In the genomic region with DNA sequence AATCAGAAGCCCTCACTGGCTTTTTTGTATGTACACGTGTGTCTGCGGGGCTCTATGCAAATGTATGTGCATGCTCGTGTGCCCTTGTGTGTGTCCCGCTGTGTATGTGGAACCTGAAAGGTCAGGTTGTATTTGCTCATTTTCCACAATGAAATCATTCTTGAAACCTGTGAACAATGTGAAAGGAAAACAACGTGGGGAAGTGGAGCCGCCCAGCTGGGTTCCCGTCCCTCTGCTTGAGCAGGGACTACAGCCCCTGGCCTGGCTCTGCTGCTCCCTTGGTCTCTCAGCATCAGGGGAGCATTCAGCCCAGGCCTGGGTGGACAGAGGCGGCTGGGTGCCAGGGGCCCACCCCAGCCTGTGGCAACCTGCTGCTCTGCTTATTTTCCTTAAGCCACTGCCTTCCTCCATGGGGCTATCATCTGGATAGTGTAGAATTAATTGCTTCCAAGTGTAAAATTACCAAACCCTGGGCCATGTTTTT, we compare ENCODE assay signal across 8 cellular contexts. TPM values are rescaled to one million over a fixed set of nuclear protein-coding genes. Genes with fewer than 3 reads are reported as not detected.
DNase-seq lines count a peak whose midpoint lies in the region; ATAC-seq and TF ChIP-seq lines count a peak whose summit lies in the region.

No MANE protein-coding gene starts in this region.

- H3K36me3 Mint-ChIP-seq in GM23338 (ENCODE audit: low read depth), result no peaks in the 10 kb centered on the region
- H3K36me3 Mint-ChIP-seq in activated naive CD4-positive, alpha-beta T cell treated with anti-CD3 and anti-CD28 coated beads, Interleukin-2, amount 50 U/mL, for 24 hours, result no peaks in the 10 kb centered on the region
- no peaks in the 10 kb centered on the region for H3K36me3 Mint-ChIP-seq in naive thymus-derived CD4-positive, alpha-beta T cell

- H3K4me3 ChIP-seq in GM12864 (ENCODE audit: low read depth, low read length), result no peak overlapping the region
- no peak overlapping the region for H3K4me3 ChIP-seq in GM23338
- peak overlapping the region; percentile 10 for H3K4me3 ChIP-seq in naive thymus-derived CD4-positive, alpha-beta T cell (ENCODE audit: low read length)
- no peak overlapping the region for H3K4me3 ChIP-seq in WERI-Rb-1 (ENCODE audit: low read depth, low read length)

- H3K4me1 ChIP-seq in GM23338 (ENCODE audit: insufficient read depth), result peaks cover 22% of the 10 kb centered on the region
- peaks cover 29 to 42% of the 10 kb centered on the region in 2 donors for H3K4me1 ChIP-seq in naive thymus-derived CD4-positive, alpha-beta T cell (ENCODE audit: control insufficient read depth in 2 of 2, insufficient read depth in 2 of 2, low read length in 2 of 2)
- no peaks in the 10 kb centered on the region for H3K4me1 ChIP-seq in foreskin keratinocyte

- H3K27me3 ChIP-seq in GM23338 (ENCODE audit: insufficient read depth) (no peaks in the 10 kb centered on the region), foreskin keratinocyte (no peaks in the 10 kb centered on the region), WERI-Rb-1 (ENCODE audit: insufficient read depth, low read depth, severe bottlenecking) (no peaks in the 10 kb centered on the region)
- H3K27me3 ChIP-seq in naive thymus-derived CD4-positive, alpha-beta T cell (ENCODE audit: control insufficient read depth in 2 of 2, insufficient read depth in 2 of 2, low read length in 2 of 2), result no peaks in the 10 kb centered on the region

- no peaks in the 10 kb centered on the region for H3K79me2 ChIP-seq in GM23338 (replicated peaks; ENCODE audit: insufficient read depth)

- no peaks in the 10 kb centered on the region for H3K9me3 ChIP-seq in naive thymus-derived CD4-positive, alpha-beta T cell (ENCODE audit: control insufficient read depth in 2 of 3, low read length in 3 of 3)
- no peaks in the 10 kb centered on the region for H3K9me3 ChIP-seq in WERI-Rb-1 (ENCODE audit: severe bottlenecking)

- no peak overlapping the region; the same call in 1 of the 2 replicates for H2AFZ ChIP-seq in GM23338

- no peak overlapping the region for H3K4me3 Mint-ChIP-seq in GM23338
- H3K4me3 Mint-ChIP-seq in activated naive CD4-positive, alpha-beta T cell treated with anti-CD3 and anti-CD28 coated beads, Interleukin-2, amount 50 U/mL, for 24 hours, result peak overlapping the region; percentile 15
- peak overlapping the region in 5 of 10 donors; percentile 29 to 86 (median 61) for H3K4me3 Mint-ChIP-seq in naive thymus-derived CD4-positive, alpha-beta T cell

- H3K27ac Mint-ChIP-seq in GM23338, result no peak overlapping the region
- H3K27ac Mint-ChIP-seq in activated naive CD4-positive, alpha-beta T cell treated with anti-CD3 and anti-CD28 coated beads, Interleukin-2, amount 50 U/mL, for 24 hours, result peak overlapping the region; percentile 27
- peak overlapping the region; percentile 89 to 98 (median 94) for H3K27ac Mint-ChIP-seq in naive thymus-derived CD4-positive, alpha-beta T cell

- no peak overlapping the region for H3K4me2 ChIP-seq in GM23338

- no peak for TF ChIP-seq CTCF in GM12864 (IDR thresholded peaks at IDR 0.05; ENCODE audit: low read depth, low read length, missing control alignments)
- no peak for TF ChIP-seq CTCF in GM23338 (conservative IDR thresholded peaks at IDR 0.05; ENCODE audit: low read depth in 2 of 2)
- TF ChIP-seq CTCF in foreskin keratinocyte (conservative IDR thresholded peaks at IDR 0.05), result no peak
- no peak for TF ChIP-seq CTCF in WERI-Rb-1 (IDR thresholded peaks at IDR 0.05; ENCODE audit: low read depth, low read length)

- ATAC-seq in GM23338 (peak; percentile 10; the same call in 2 of the 3 replicates), foreskin keratinocyte (no peak)
- ATAC-seq in naive thymus-derived CD4-positive, alpha-beta T cell, result no peak

- H3K27me3 Mint-ChIP-seq in GM23338 (ENCODE audit: insufficient read depth, low read depth, poor library complexity), result peaks cover 23% of the 10 kb centered on the region
- H3K27me3 Mint-ChIP-seq in activated naive CD4-positive, alpha-beta T cell treated with anti-CD3 and anti-CD28 coated beads, Interleukin-2, amount 50 U/mL, for 24 hours, result no peaks in the 10 kb centered on the region
- H3K27me3 Mint-ChIP-seq in naive thymus-derived CD4-positive, alpha-beta T cell, result no peaks in the 10 kb centered on the region

- POLR2A ChIA-PET in naive thymus-derived CD4-positive, alpha-beta T cell (lab: Charles Lee), result interaction anchor here (0.8 to 5.6 kb wide), 10 partner anchors 8 to 105 kb away, joined by 3 to 36 read pairs (median 5); a partner anchor contains a TSS

- no peaks in the 10 kb centered on the region for H3K9me2 ChIP-seq in GM23338 (ENCODE audit: insufficient read depth)

- H3F3A ChIP-seq in GM23338 (replicated peaks; ENCODE audit: low read depth), result 0 out of 2 replicates have a peak, but pooled peaks cover 11% of the 10 kb centered on the region

- no peaks in the 10 kb centered on the region for H4K20me1 ChIP-seq in GM23338 (replicated peaks; ENCODE audit: insufficient read depth)

- H3K27ac ChIP-seq in GM23338 (ENCODE audit: low read depth) (no peak overlapping the region), foreskin keratinocyte (no peak overlapping the region), WERI-Rb-1 (no peak overlapping the region)
- peak overlapping the region; percentile 73 for H3K27ac ChIP-seq in naive thymus-derived CD4-positive, alpha-beta T cell (ENCODE audit: low read depth, low read length)

- intact Hi-C loops in naive thymus-derived CD4-positive, alpha-beta T cell (cut with micrococcal nuclease), result loop anchor here (1.0 to 2.0 kb wide), 4 partner anchors 13 to 53 kb away; a partner anchor contains a TSS

- no peaks in the 10 kb centered on the region for H3K9me3 Mint-ChIP-seq in GM23338
- H3K9me3 Mint-ChIP-seq in activated naive CD4-positive, alpha-beta T cell treated with anti-CD3 and anti-CD28 coated beads, Interleukin-2, amount 50 U/mL, for 24 hours, result no peaks in the 10 kb centered on the region
- H3K9me3 Mint-ChIP-seq in naive thymus-derived CD4-positive, alpha-beta T cell, result peaks cover 0 to 1% (median 0%) of the 10 kb centered on the region in 11 donors

- DNase-seq in GM12864 (ENCODE audit: low read depth) (peak; percentile 50), GM23338 (ENCODE audit: low spot score) (no peak), foreskin keratinocyte (no peak), GM03348 (ENCODE audit: low spot score) (no peak), WERI-Rb-1 (no peak)
- DNase-seq in naive thymus-derived CD4-positive, alpha-beta T cell, result peak in 1 of 9 donors; percentile 54
- no peak for DNase-seq in activated CD8-positive, alpha-beta memory T cell treated with anti-CD3 and anti-CD28 coated beads for 24 hours

- H3K36me3 ChIP-seq in GM23338 (ENCODE audit: insufficient read depth) (no peaks in the 10 kb centered on the region; the same call in 1 of the 2 replicates), WERI-Rb-1 (no peaks in the 10 kb centered on the region)
- H3K36me3 ChIP-seq in naive thymus-derived CD4-positive, alpha-beta T cell (ENCODE audit: control insufficient read depth in 2 of 3, insufficient read depth in 3 of 3, low read length in 3 of 3), result no peaks in the 10 kb centered on the region

- peaks cover 33% of the 10 kb centered on the region for H3K4me1 Mint-ChIP-seq in GM23338
- peaks cover 57% of the 10 kb centered on the region for H3K4me1 Mint-ChIP-seq in activated naive CD4-positive, alpha-beta T cell treated with anti-CD3 and anti-CD28 coated beads, Interleukin-2, amount 50 U/mL, for 24 hours
- H3K4me1 Mint-ChIP-seq in naive thymus-derived CD4-positive, alpha-beta T cell, result peaks cover 27 to 65% (median 58%) of the 10 kb centered on the region in 7 donors

- CTCF ChIA-PET in naive thymus-derived CD4-positive, alpha-beta T cell (lab: Charles Lee), result interaction anchor here (0.7 to 3.9 kb wide), 3 partner anchors 37 to 231 kb away, joined by 3 to 16 read pairs (median 5); no protein-coding TSS in a partner anchor

TF ChIP-seq in GM23338, 12 proteins besides CTCF, POLR2A, EP300 and RAD21 (continues in another document):
- TF ChIP-seq EZH2 (IDR thresholded peaks at IDR 0.05; ENCODE audit: low read depth, unreplicated experiment) (no peak), ZNF331 (CRISPR knock-in tag; IDR thresholded peaks at IDR 0.05; ENCODE audit: low read depth) (no peak), POLR2AphosphoS5 (IDR thresholded peaks at IDR 0.05; ENCODE audit: low read depth) (no peak), STAT1 (IDR thresholded peaks at IDR 0.05; ENCODE audit: unreplicated experiment) (no peak)

RNA-seq across cellular contexts. Expression of a gene that starts 3.0 kb away (rescaled TPM):
- 1.2 and 2.2 TPM in 2 replicates for total RNA-seq in GM23338 (2014; rRNA removed; shearing (Covaris generic))
- polyA plus RNA-seq in GM23338 (2016; fragmentation: Nextera tagmentation; extraction: Ambion mirVana), result 2.5 and 2.6 TPM in 2 replicates
- total RNA-seq in naive thymus-derived CD4-positive, alpha-beta T cell, result under 1 TPM in 3 of 5 experiments, not detected in 2; 0.37 to 0.73 (median 0.38) TPM
- under 1 TPM in 1 of 2 donors, not detected in 1; 0.19 TPM for polyA plus RNA-seq in naive thymus-derived CD4-positive, alpha-beta T cell
- total RNA-seq in foreskin keratinocyte, result not detected in 2 replicates
- polyA plus RNA-seq in foreskin keratinocyte, result not detected in 2 replicates

RNA-seq across cellular contexts. Expression of a gene that starts 11.3 kb away (rescaled TPM):
- total RNA-seq in GM23338 (2014; rRNA removed; shearing (Covaris generic)), result not detected in 2 replicates
- polyA plus RNA-seq in GM23338 (2016; fragmentation: Nextera tagmentation; extraction: Ambion mirVana), result not detected in 2 replicates
- total RNA-seq in naive thymus-derived CD4-positive, alpha-beta T cell, result under 1 TPM in 3 of 5 experiments, not detected in 2; 0.14 to 0.99 (median 0.27) TPM
- under 1 TPM; 0.09 to 0.64 TPM for polyA plus RNA-seq in naive thymus-derived CD4-positive, alpha-beta T cell
- total RNA-seq in foreskin keratinocyte, result not detected in 2 replicates
- not detected in 2 replicates for polyA plus RNA-seq in foreskin keratinocyte

RNA-seq across cellular contexts. Expression of a gene that starts 20.2 kb away (rescaled TPM):
- total RNA-seq in GM23338 (2014; rRNA removed; shearing (Covaris generic)), result 14.2 and 18.9 TPM in 2 replicates
- polyA plus RNA-seq in GM23338 (2016; fragmentation: Nextera tagmentation; extraction: Ambion mirVana) (13.4 and 15.1 TPM in 2 replicates), foreskin keratinocyte (7.6 and 10.1 TPM in 2 replicates)
- 1 to 10 TPM; 2.2 to 9.7 (median 4.9) TPM for total RNA-seq in naive thymus-derived CD4-positive, alpha-beta T cell
- 1 to 10 TPM; 3.8 to 6.8 TPM for polyA plus RNA-seq in naive thymus-derived CD4-positive, alpha-beta T cell
- 5.8 and 9.2 TPM in 2 replicates for total RNA-seq in foreskin keratinocyte

RNA-seq across cellular contexts. Expression of a gene that starts 23.1 kb away (rescaled TPM):
- total RNA-seq in GM23338 (2014; rRNA removed; shearing (Covaris generic)), result 0.39 TPM in 1 of 2 replicates, not detected in the other
- polyA plus RNA-seq in GM23338 (2016; fragmentation: Nextera tagmentation; extraction: Ambion mirVana) (0.30 and 0.66 TPM in 2 replicates), foreskin keratinocyte (32.6 and 33.2 TPM in 2 replicates)
- 100 to 1,000 TPM; 124 to 213 (median 130) TPM for total RNA-seq in naive thymus-derived CD4-positive, alpha-beta T cell
- 100 to 1,000 TPM in 1 of 2 donors, 10 to 100 TPM in 1; 84.6 to 150 TPM for polyA plus RNA-seq in naive thymus-derived CD4-positive, alpha-beta T cell
- 27.2 and 27.4 TPM in 2 replicates for total RNA-seq in foreskin keratinocyte

RNA-seq across cellular contexts. Expression of a gene that starts 55.6 kb away (rescaled TPM):
- total RNA-seq in GM23338 (2014; rRNA removed; shearing (Covaris generic)), result 7.1 and 16.0 TPM in 2 replicates
- polyA plus RNA-seq in GM23338 (2016; fragmentation: Nextera tagmentation; extraction: Ambion mirVana) (20.6 and 22.4 TPM in 2 replicates), foreskin keratinocyte (5.3 and 5.7 TPM in 2 replicates)
- 1 to 10 TPM; 4.4 to 7.6 (median 5.8) TPM for total RNA-seq in naive thymus-derived CD4-positive, alpha-beta T cell
- polyA plus RNA-seq in naive thymus-derived CD4-positive, alpha-beta T cell, result 1 to 10 TPM; 4.6 to 6.6 TPM
- total RNA-seq in foreskin keratinocyte, result 2.8 and 3.8 TPM in 2 replicates
